18 cellular contexts compared by ENCODE assay signal in genomic region chr6:157427969-157428368, GRCh38. TPM values are rescaled to one million over a fixed set of nuclear protein-coding genes. Genes with fewer than 3 reads are reported as not detected.
A peak's percentile ranks its signal among the peaks of the same experiment; 100 is the strongest.
DNase-seq lines count a peak whose midpoint lies in the region; ATAC-seq and TF ChIP-seq lines count a peak whose summit lies in the region.
"Had no signal": no experiment of that assay in that cellular context is flagged by ENCODE, and none has a peak within 500 bp of the region (broad histone marks: within the 10 kb centered on the region; RNA-seq: fewer than 3 reads in every experiment).

No MANE protein-coding gene starts in this region.

- peak overlapping the region in 2 of 3 donors; percentile 62 to 71 for H3K9ac ChIP-seq in skeletal muscle tissue (ENCODE audit: low read depth in 1 of 3, low read length in 3 of 3)
- H3K9ac ChIP-seq in Karpas-422 (ENCODE audit: low read length): no peak overlapping the region
- H3K9ac ChIP-seq: BLaER1 treated with 17β-estradiol and CSF1 and Interleukin-3, amounts not matched to agents 10 nM and 100 nM had no signal

- no peaks in the 10 kb centered on the region for H3K27me3 Mint-ChIP-seq in activated T-cell treated with anti-CD3 and anti-CD28 coated beads, Interleukin-2, amount 50 U/mL, for 24 hours
- H3K27me3 Mint-ChIP-seq in activated T-helper 17 cell treated with anti-CD3 and anti-CD28 coated beads, Interleukin-2, amount 50 U/mL, for 72 hours: peaks cover 14% of the 10 kb centered on the region
- H3K27me3 Mint-ChIP-seq: brain had no signal

- TF ChIP-seq POLR2A in heart left ventricle (IDR thresholded peaks at IDR 0.05) (no peak), breast epithelium (IDR thresholded peaks at IDR 0.05) (no peak)

- H4K20me1 ChIP-seq in Karpas-422 (ENCODE audit: insufficient read depth, low read depth, low read length): no peaks in the 10 kb centered on the region

- peak overlapping the region in 4 of 12 donors; percentile 1 to 22 (median 20) for H3K4me3 ChIP-seq in heart left ventricle
- peak overlapping the region in 2 of 3 donors; percentile 2 to 30 for H3K4me3 ChIP-seq in skeletal muscle tissue (ENCODE audit: low read length in 3 of 3)
- H3K4me3 ChIP-seq in breast epithelium: no peak overlapping the region
- no peak overlapping the region for H3K4me3 ChIP-seq in Karpas-422 (ENCODE audit: low read length)
- H3K4me3 ChIP-seq in A673 (ENCODE audit: low read depth, low read length, poor library complexity, severe bottlenecking): no peak overlapping the region
- H3K4me3 ChIP-seq: BLaER1 treated with 17β-estradiol and CSF1 and Interleukin-3, amounts not matched to agents 10 nM and 100 nM; colonic mucosa; smooth muscle cell had no signal

- intact Hi-C loops in heart left ventricle (cut with DNase I): loop anchor here in 1 of 10 donors (5.0 kb wide), 1 partner anchor 46 kb away; the partner anchor contains the start of gene ZDHHC14
- intact Hi-C loops in breast epithelium (cut with DNase I; ENCODE audit: low total_unique reads): no loop called here
- intact Hi-C loops in A673 (cut with micrococcal nuclease; ENCODE audit: unreplicated experiment): no loop called here

- H3K27ac ChIP-seq in heart left ventricle: peak overlapping the region; percentile 48 to 90 (median 77)
- H3K27ac ChIP-seq in skeletal muscle tissue (ENCODE audit: low read depth, low read length): no peak overlapping the region
- H3K27ac ChIP-seq in breast epithelium: no peak overlapping the region
- H3K27ac ChIP-seq in Karpas-422 (ENCODE audit: low read length): no peak overlapping the region
- no peak overlapping the region for H3K27ac ChIP-seq in A673 (ENCODE audit: low read depth, low read length, poor library complexity, severe bottlenecking)
- H3K27ac ChIP-seq: BLaER1 treated with 17β-estradiol and CSF1 and Interleukin-3, amounts not matched to agents 10 nM and 100 nM; colonic mucosa; WERI-Rb-1 had no signal

- H3K36me3 ChIP-seq in heart left ventricle (no peaks in the 10 kb centered on the region), skeletal muscle tissue (ENCODE audit: control insufficient read depth in 3 of 3, insufficient read depth in 3 of 3, low read length in 3 of 3) (no peaks in the 10 kb centered on the region), breast epithelium (no peaks in the 10 kb centered on the region), Karpas-422 (ENCODE audit: insufficient read depth, low read length) (no peaks in the 10 kb centered on the region), A673 (ENCODE audit: insufficient read depth, low read length, poor library complexity, severe bottlenecking) (no peaks in the 10 kb centered on the region)
- H3K36me3 ChIP-seq: BLaER1 treated with 17β-estradiol and CSF1 and Interleukin-3, amounts not matched to agents 10 nM and 100 nM; colonic mucosa; WERI-Rb-1 had no signal

- no TSS peak for BruUV-seq in A673 (replicated peaks; lab: Mats Ljungman, UMichigan)

- 44 to 62% (median 62%) methylated on average over 7 of the region's 7 CpGs for WGBS in heart left ventricle, 4 donors

- CTCF ChIA-PET in A673 (lab: Charles Lee): no interaction called here

- no peaks in the 10 kb centered on the region for H3K79me2 ChIP-seq in Karpas-422 (ENCODE audit: low read length)

- no peak for DNase-seq in activated T-cell treated with anti-CD3 and anti-CD28 coated beads, Interleukin-2, amount 50 U/mL, for 24 hours
- no peak for DNase-seq in activated T-cell treated with anti-CD3 and anti-CD28 coated beads for 4 hours
- DNase-seq in heart left ventricle: no peak
- no peak for DNase-seq in breast epithelium (ENCODE audit: low spot score in 2 of 2)
- DNase-seq in Karpas-422: no peak
- no peak for DNase-seq in A673 (ENCODE audit: low spot score)
- DNase-seq: activated naive CD8-positive, alpha-beta T cell treated with anti-CD3 and anti-CD28 coated beads, Interleukin-2, amount 10 ng/mL, durations not matched to agents 7 days and 5 days; colonic mucosa; NCI-H1092; NCI-H2029 treated with DMSO at 0.1 percent for 48 hours; NCI-H345; T-helper 17 cell; WERI-Rb-1 had no signal

- peak overlapping the region; percentile 59 for H3K4me3 Mint-ChIP-seq in activated T-cell treated with anti-CD3 and anti-CD28 coated beads, Interleukin-2, amount 50 U/mL, for 24 hours
- peak overlapping the region; percentile 55 for H3K4me3 Mint-ChIP-seq in activated T-helper 17 cell treated with anti-CD3 and anti-CD28 coated beads, Interleukin-2, amount 50 U/mL, for 72 hours
- H3K4me3 Mint-ChIP-seq: activated naive CD8-positive, alpha-beta T cell treated with anti-CD3 and anti-CD28 coated beads, Interleukin-2, amount 10 ng/mL, durations not matched to agents 7 days and 5 days; brain had no signal

- no peaks in the 10 kb centered on the region for H3K9me3 ChIP-seq in heart left ventricle
- no peaks in the 10 kb centered on the region for H3K9me3 ChIP-seq in skeletal muscle tissue (ENCODE audit: control insufficient read depth in 3 of 3, low read length in 3 of 3)
- no peaks in the 10 kb centered on the region for H3K9me3 ChIP-seq in breast epithelium
- no peaks in the 10 kb centered on the region for H3K9me3 ChIP-seq in Karpas-422 (ENCODE audit: low read length)
- H3K9me3 ChIP-seq in A673 (ENCODE audit: low read depth, low read length, poor library complexity, severe bottlenecking): no peaks in the 10 kb centered on the region
- H3K9me3 ChIP-seq: colonic mucosa had no signal

- ATAC-seq in activated T-helper 17 cell treated with anti-CD3 and anti-CD28 coated beads, Interleukin-2, amount 50 U/mL, for 72 hours (replicated peaks): no peak
- ATAC-seq in heart left ventricle: peak; percentile 40 to 47 (median 44)
- ATAC-seq: T-helper 17 cell had no signal

- H3K9me2 ChIP-seq in Karpas-422 (replicated peaks; ENCODE audit: insufficient read depth, low read length): no peaks in the 10 kb centered on the region

- H3K4me1 Mint-ChIP-seq in activated T-cell treated with anti-CD3 and anti-CD28 coated beads, Interleukin-2, amount 50 U/mL, for 24 hours (ENCODE audit: low read depth): peaks cover 45% of the 10 kb centered on the region
- H3K4me1 Mint-ChIP-seq in activated T-helper 17 cell treated with anti-CD3 and anti-CD28 coated beads, Interleukin-2, amount 50 U/mL, for 72 hours: peaks cover 36% of the 10 kb centered on the region
- H3K4me1 Mint-ChIP-seq: activated naive CD8-positive, alpha-beta T cell treated with anti-CD3 and anti-CD28 coated beads, Interleukin-2, amount 10 ng/mL, durations not matched to agents 7 days and 5 days had no signal

- TF ChIP-seq CTCF in heart left ventricle (IDR thresholded peaks at IDR 0.05) (no peak), breast epithelium (IDR thresholded peaks at IDR 0.05) (no peak), A673 (conservative IDR thresholded peaks at IDR 0.05; ENCODE audit: low read depth, low read length) (no peak)

- H3K27ac Mint-ChIP-seq in activated T-cell treated with anti-CD3 and anti-CD28 coated beads, Interleukin-2, amount 50 U/mL, for 24 hours: peak overlapping the region; percentile 93
- H3K27ac Mint-ChIP-seq in activated T-helper 17 cell treated with anti-CD3 and anti-CD28 coated beads, Interleukin-2, amount 50 U/mL, for 72 hours: peak overlapping the region; percentile 86
- H3K27ac Mint-ChIP-seq: activated naive CD8-positive, alpha-beta T cell treated with anti-CD3 and anti-CD28 coated beads, Interleukin-2, amount 10 ng/mL, durations not matched to agents 7 days and 5 days; T-helper 17 cell had no signal

- H3K4me2 ChIP-seq in Karpas-422 (ENCODE audit: low read depth, low read length, poor library complexity, severe bottlenecking): no peak overlapping the region
- H3K4me2 ChIP-seq: smooth muscle cell had no signal

- no peaks in the 10 kb centered on the region for H3K36me3 Mint-ChIP-seq in activated T-cell treated with anti-CD3 and anti-CD28 coated beads, Interleukin-2, amount 50 U/mL, for 24 hours (ENCODE audit: low read depth)
- H3K36me3 Mint-ChIP-seq in activated T-helper 17 cell treated with anti-CD3 and anti-CD28 coated beads, Interleukin-2, amount 50 U/mL, for 72 hours (ENCODE audit: low read depth): no peaks in the 10 kb centered on the region
- H3K36me3 Mint-ChIP-seq: brain had no signal

- POLR2A ChIA-PET in A673 (lab: Charles Lee; ENCODE audit: low non-redundant PET): no interaction called here

- H3K27me3 ChIP-seq in heart left ventricle (no peaks in the 10 kb centered on the region), skeletal muscle tissue (ENCODE audit: control insufficient read depth in 3 of 3, insufficient read depth in 3 of 3, low read length in 3 of 3) (no peaks in the 10 kb centered on the region), breast epithelium (no peaks in the 10 kb centered on the region), Karpas-422 (ENCODE audit: low read length) (no peaks in the 10 kb centered on the region), A673 (replicated peaks; ENCODE audit: insufficient read depth, low read depth, low read length, poor library complexity) (no peaks in the 10 kb centered on the region)
- H3K27me3 ChIP-seq: BLaER1 treated with 17β-estradiol and CSF1 and Interleukin-3, amounts not matched to agents 10 nM and 100 nM; colonic mucosa had no signal

- H3K4me1 ChIP-seq in heart left ventricle (peaks cover 0 to 74% (median 28%) of the 10 kb centered on the region in 12 donors), skeletal muscle tissue (ENCODE audit: control insufficient read depth in 3 of 3, insufficient read depth in 3 of 3, low read length in 3 of 3) (peaks cover 7 to 25% (median 15%) of the 10 kb centered on the region in 3 donors), breast epithelium (peaks cover 0 to 5% of the 10 kb centered on the region in 2 donors), Karpas-422 (ENCODE audit: low read length) (no peaks in the 10 kb centered on the region), A673 (ENCODE audit: insufficient read depth, low read length, poor library complexity, severe bottlenecking) (peaks cover 10% of the 10 kb centered on the region)
- H3K4me1 ChIP-seq: colonic mucosa had no signal

- no peaks in the 10 kb centered on the region for H3K9me3 Mint-ChIP-seq in activated T-cell treated with anti-CD3 and anti-CD28 coated beads, Interleukin-2, amount 50 U/mL, for 24 hours
- no peaks in the 10 kb centered on the region for H3K9me3 Mint-ChIP-seq in activated T-helper 17 cell treated with anti-CD3 and anti-CD28 coated beads, Interleukin-2, amount 50 U/mL, for 72 hours
- H3K9me3 Mint-ChIP-seq: activated naive CD8-positive, alpha-beta T cell treated with anti-CD3 and anti-CD28 coated beads, Interleukin-2, amount 10 ng/mL, durations not matched to agents 7 days and 5 days; brain had no signal

- H2AFZ ChIP-seq in Karpas-422 (ENCODE audit: low read length): no peak overlapping the region

RNA-seq across cellular contexts. Expression of gene ZDHHC14, which starts 47.0 kb away (rescaled TPM):
- total RNA-seq in activated T-helper 17 cell treated with anti-CD3 and anti-CD28 coated beads, Interleukin-2, amount 50 U/mL, for 72 hours: 1 to 10 TPM; 2.1 to 2.2 TPM
- total RNA-seq in heart left ventricle: 10 to 100 TPM in 8 of 9 donors, 1 to 10 TPM in 1; 9.5 to 25.8 (median 19.8) TPM
- 1 to 10 TPM; 7.0 to 7.4 TPM for polyA plus RNA-seq in heart left ventricle
- 6.8 TPM for total RNA-seq in skeletal muscle tissue
- 1 to 10 TPM; 4.8 to 9.8 (median 8.5) TPM for total RNA-seq in breast epithelium
- total RNA-seq in Karpas-422 (2014; rRNA removed; shearing (Covaris generic); ENCODE audit: low replicate concordance): 0.18 and 1.1 TPM in 2 replicates
- 3.1 and 3.2 TPM in 2 replicates for total RNA-seq in A673 (2021)

Comparison
In these comparisons a context has a peak if more than half of its experiments do, and no peak if none do; other contexts are left out.
1. H3K27ac ChIP-seq: peak in heart left ventricle (12 of 12); none in skeletal muscle tissue (single experiment), breast epithelium (0 of 2), Karpas-422 (single experiment) and A673 (single experiment).
2. H3K4me3 ChIP-seq: peak in skeletal muscle tissue (2 of 3); none in breast epithelium (0 of 3), Karpas-422 (single experiment) and A673 (single experiment).